Comparison of ENCODE assay signal across 15 cellular contexts in the genomic region with DNA sequence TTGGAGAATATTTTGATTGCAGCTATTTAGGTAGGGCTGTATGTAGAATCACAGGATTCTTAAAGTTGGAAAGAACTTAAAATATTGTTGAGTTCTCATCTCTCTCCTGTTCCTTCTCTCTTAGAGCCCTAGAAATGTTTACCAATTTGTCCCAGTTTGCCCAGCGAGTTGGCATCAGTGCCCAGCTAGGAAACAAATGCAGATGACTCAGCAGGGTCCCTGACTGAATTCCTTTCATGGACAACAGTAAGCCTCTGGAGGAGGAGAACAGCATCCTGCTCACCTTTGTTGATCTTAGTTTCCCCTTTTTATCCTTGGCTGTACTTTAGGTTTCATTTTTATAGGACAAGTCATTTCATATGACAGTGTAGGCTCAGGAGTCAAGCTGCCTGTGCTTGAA.
"Had no signal": no experiment of that assay in that cellular context is flagged by ENCODE, and none has a peak within 500 bp of the region (broad histone marks: within the 10 kb centered on the region; RNA-seq: fewer than 3 reads in every experiment).

No MANE protein-coding gene starts in this region.

- H3K4me1 ChIP-seq: neural progenitor cell, right atrium auricular region, thyroid gland, vagina had no signal

- H3K4me3 ChIP-seq: esophagus squamous epithelium, neural progenitor cell, right atrium auricular region, smooth muscle cell, thyroid gland, vagina had no signal

- H3K4me2 ChIP-seq: neural progenitor cell, smooth muscle cell had no signal

- H3K9ac ChIP-seq: neural progenitor cell had no signal

- H3K27ac ChIP-seq: esophagus squamous epithelium, neural progenitor cell, right atrium auricular region, thyroid gland, vagina had no signal

- H3K27ac Mint-ChIP-seq: activated naive CD8-positive, alpha-beta T cell treated with anti-CD3 and anti-CD28 coated beads for 36 hours; neural progenitor cell had no signal

- H3K4me3 Mint-ChIP-seq: activated naive CD8-positive, alpha-beta T cell treated with anti-CD3 and anti-CD28 coated beads for 36 hours; neural progenitor cell had no signal

- DNase-seq: activated CD4-positive, alpha-beta T cell treated with anti-CD3 and anti-CD28 coated beads, Interleukin-2, amount 50 U/mL, for 4 hours; activated CD4-positive, CD25-positive, alpha-beta regulatory T cell treated with anti-CD3 and anti-CD28 coated beads, Interleukin-2, amount 50 U/mL, for 72 hours; activated gamma-delta T cell treated with Interleukin-2 at 50 U/mL for 16 hours; activated naive CD8-positive, alpha-beta T cell treated with anti-CD3 and anti-CD28 coated beads for 36 hours; activated T-cell treated with anti-CD3 and anti-CD28 coated beads, Interleukin-2, amount 50 U/mL, for 1 hour; esophagus squamous epithelium; foreskin fibroblast; kidney; posterior cingulate gyrus; T-helper 2 cell; thyroid gland had no signal

- H3K36me3 ChIP-seq: esophagus squamous epithelium, neural progenitor cell, right atrium auricular region, thyroid gland, vagina had no signal

- H3K9me3 ChIP-seq: esophagus squamous epithelium, thyroid gland, vagina had no signal

- H3K4me1 Mint-ChIP-seq: activated naive CD8-positive, alpha-beta T cell treated with anti-CD3 and anti-CD28 coated beads for 36 hours; neural progenitor cell had no signal

- H3K27me3 ChIP-seq: esophagus squamous epithelium, neural progenitor cell, right atrium auricular region, thyroid gland, vagina had no signal

- H3K36me3 Mint-ChIP-seq: activated naive CD8-positive, alpha-beta T cell treated with anti-CD3 and anti-CD28 coated beads for 36 hours; neural progenitor cell had no signal
